ENCODE assay signal across 12 cellular contexts in genomic region chr17:81277421-81277820, GRCh38. TPM values are rescaled to one million over a fixed set of nuclear protein-coding genes. Genes with fewer than 3 reads are reported as not detected.
DNase-seq lines count a peak whose midpoint lies in the region; ATAC-seq and TF ChIP-seq lines count a peak whose summit lies in the region.
"Had no signal": no experiment of that assay in that cellular context is flagged by ENCODE, and none has a peak within 500 bp of the region (broad histone marks: within the 10 kb centered on the region; RNA-seq: fewer than 3 reads in every experiment).

No MANE protein-coding gene starts in this region.

- H3K4me3 ChIP-seq in hepatocyte (no peak overlapping the region), sigmoid colon (peak overlapping the region in 3 of 4 donors; percentile 26 to 31 (median 28)), ascending aorta (no peak overlapping the region)
- H3K4me3 ChIP-seq: SK-N-MC had no signal

- H3K36me3 ChIP-seq in hepatocyte (replicated peaks; ENCODE audit: insufficient read depth, low read depth) (no peaks in the 10 kb centered on the region), sigmoid colon (peaks cover 0 to 55% (median 31%) of the 10 kb centered on the region in 4 donors), ascending aorta (peaks cover 53 to 73% of the 10 kb centered on the region in 2 donors)

- no peak overlapping the region for H3K27ac Mint-ChIP-seq in natural killer cell
- H3K27ac Mint-ChIP-seq: activated naive CD8-positive, alpha-beta T cell treated with anti-CD3 and anti-CD28 coated beads for 36 hours had no signal

- no peaks in the 10 kb centered on the region for H3K9me2 ChIP-seq in hepatocyte (replicated peaks; ENCODE audit: insufficient read depth)

- ATAC-seq in natural killer cell (no peak), GM18517 (IDR thresholded peaks at IDR 0.05; ENCODE audit: unreplicated experiment) (no peak)

- H3K27ac ChIP-seq in hepatocyte (no peak overlapping the region), sigmoid colon (peak overlapping the region; percentile 75 to 80 (median 76)), ascending aorta (no peak overlapping the region)
- H3K27ac ChIP-seq: SK-N-MC had no signal

- H3K4me1 ChIP-seq in hepatocyte (ENCODE audit: insufficient read depth) (no peaks in the 10 kb centered on the region), sigmoid colon (peaks cover 0 to 33% (median 20%) of the 10 kb centered on the region in 4 donors), ascending aorta (no peaks in the 10 kb centered on the region)

- intact Hi-C loops in sigmoid colon (cut with DNase I) (no loop called here), natural killer cell (cut with micrococcal nuclease) (no loop called here), ascending aorta (cut with DNase I) (no loop called here)

- H3K4me2 ChIP-seq in hepatocyte: no peak overlapping the region

- H3K27me3 ChIP-seq in hepatocyte (no peaks in the 10 kb centered on the region), sigmoid colon (no peaks in the 10 kb centered on the region), ascending aorta (no peaks in the 10 kb centered on the region)

- no peak for TF ChIP-seq EP300 in sigmoid colon (IDR thresholded peaks at IDR 0.05)

- H3K9me3 Mint-ChIP-seq in natural killer cell: no peaks in the 10 kb centered on the region
- H3K9me3 Mint-ChIP-seq: activated naive CD8-positive, alpha-beta T cell treated with anti-CD3 and anti-CD28 coated beads for 36 hours had no signal

- H3K4me3 Mint-ChIP-seq in natural killer cell: no peak overlapping the region
- H3K4me3 Mint-ChIP-seq: activated naive CD8-positive, alpha-beta T cell treated with anti-CD3 and anti-CD28 coated beads for 36 hours had no signal

- no peak overlapping the region for H2AFZ ChIP-seq in hepatocyte

- peaks cover 0 to 4% of the 10 kb centered on the region in 2 donors for H3K4me1 Mint-ChIP-seq in natural killer cell
- H3K4me1 Mint-ChIP-seq: activated naive CD8-positive, alpha-beta T cell treated with anti-CD3 and anti-CD28 coated beads for 36 hours had no signal

- DNase-seq in NCI-H1105 treated with DMSO at 0.1 percent for 48 hours (lab: John Stamatoyannopoulos, UW) (peak; percentile 89), amygdala (lab: John Stamatoyannopoulos, UW) (peak in 35 of 56 donors; percentile 9 to 64 (median 35)), hepatocyte (ENCODE audit: low spot score) (peak; percentile 32), sigmoid colon (peak; percentile 82), natural killer cell (no peak), T-helper 2 cell (no peak), ascending aorta (ENCODE audit: low spot score in 2 of 2) (no peak)
- DNase-seq: activated naive CD8-positive, alpha-beta T cell treated with anti-CD3 and anti-CD28 coated beads for 36 hours; effector CD8-positive, alpha-beta T cell; NCI-H526 treated with DMSO at 0.1 percent for 48 hours had no signal

- no peaks in the 10 kb centered on the region for H3K36me3 Mint-ChIP-seq in natural killer cell

- H3K27me3 Mint-ChIP-seq in natural killer cell (ENCODE audit: low read depth in 2 of 2): no peaks in the 10 kb centered on the region
- H3K27me3 Mint-ChIP-seq: activated naive CD8-positive, alpha-beta T cell treated with anti-CD3 and anti-CD28 coated beads for 36 hours had no signal

- no peak for TF ChIP-seq CTCF in hepatocyte (IDR thresholded peaks at IDR 0.05; ENCODE audit: poor library complexity)
- no peak for TF ChIP-seq CTCF in sigmoid colon (IDR thresholded peaks at IDR 0.05)
- TF ChIP-seq CTCF in natural killer cell (IDR thresholded peaks at IDR 0.05): no peak
- TF ChIP-seq CTCF in ascending aorta (IDR thresholded peaks at IDR 0.05): no peak

- H3K79me2 ChIP-seq in hepatocyte: no peaks in the 10 kb centered on the region

- WGBS in hepatocyte (ENCODE audit: low lambda C conversion rate, missing lambda C conversion rate): 80% methylated on average over 18 of the region's 18 CpGs
- 18 to 60% methylated on average over 18 of the region's 18 CpGs for WGBS in sigmoid colon, 2 donors

- H4K20me1 ChIP-seq in hepatocyte (ENCODE audit: insufficient read depth, poor library complexity, severe bottlenecking): peaks cover 3% of the 10 kb centered on the region

- no peak for TF ChIP-seq POLR2A in sigmoid colon (IDR thresholded peaks at IDR 0.05)

- no peaks in the 10 kb centered on the region for H3K9me3 ChIP-seq in hepatocyte (ENCODE audit: low read depth)
- H3K9me3 ChIP-seq in sigmoid colon: no peaks in the 10 kb centered on the region
- no peaks in the 10 kb centered on the region for H3K9me3 ChIP-seq in ascending aorta

RNA-seq across cellular contexts. Expression of gene SLC38A10, which starts 17.7 kb away (rescaled TPM):
- total RNA-seq in hepatocyte: 71.3 and 91.4 TPM in 2 replicates
- polyA plus RNA-seq in hepatocyte: 123 and 124 TPM in 2 replicates
- total RNA-seq in sigmoid colon: 10 to 100 TPM; 32.1 to 54.8 (median 42.3) TPM
- polyA plus RNA-seq in sigmoid colon: 10 to 100 TPM in 2 of 3 donors, 1 to 10 TPM in 1; 7.8 to 88.7 (median 14.1) TPM
- 100 to 1,000 TPM in 1 of 3 donors, 10 to 100 TPM in 2; 72.2 to 104 (median 90.5) TPM for total RNA-seq in natural killer cell
- total RNA-seq in ascending aorta: 261 TPM

RNA-seq across cellular contexts. Expression of gene NDUFAF8, which starts 38.3 kb away (rescaled TPM):
- total RNA-seq in hepatocyte (22.0 and 25.8 TPM in 2 replicates), sigmoid colon (10 to 100 TPM in 3 of 4 donors, 1 to 10 TPM in 1; 8.6 to 52.4 (median 35.0) TPM), natural killer cell (10 to 100 TPM; 28.6 to 36.4 (median 34.9) TPM), ascending aorta (6.5 TPM)
- polyA plus RNA-seq in hepatocyte (99.8 and 106 TPM in 2 replicates), sigmoid colon (10 to 100 TPM; 19.7 to 37.6 (median 26.4) TPM)

RNA-seq across cellular contexts. Expression of gene TEPSIN, which starts 38.6 kb away (rescaled TPM):
- total RNA-seq in hepatocyte (13.7 and 34.1 TPM in 2 replicates), sigmoid colon (10 to 100 TPM; 15.7 to 42.8 (median 24.4) TPM), natural killer cell (100 to 1,000 TPM in 2 of 3 donors, 10 to 100 TPM in 1; 89.8 to 137 (median 126) TPM), ascending aorta (117 TPM)
- polyA plus RNA-seq in hepatocyte (44.3 and 59.2 TPM in 2 replicates), sigmoid colon (10 to 100 TPM in 2 of 3 donors, 1 to 10 TPM in 1; 6.9 to 33.5 (median 11.4) TPM)

RNA-seq across cellular contexts. Expression of gene CEP131, which starts 54.7 kb away (rescaled TPM):
- total RNA-seq in hepatocyte: 7.3 and 8.8 TPM in 2 replicates
- 10.1 and 14.7 TPM in 2 replicates for polyA plus RNA-seq in hepatocyte
- total RNA-seq in sigmoid colon: 10 to 100 TPM in 1 of 4 donors, 1 to 10 TPM in 3; 4.1 to 11.6 (median 5.1) TPM
- 10 to 100 TPM in 1 of 3 donors, 1 to 10 TPM in 2; 1.8 to 10.5 (median 4.8) TPM for polyA plus RNA-seq in sigmoid colon
- 10 to 100 TPM in 2 of 3 donors, 1 to 10 TPM in 1; 9.9 to 11.4 (median 10.0) TPM for total RNA-seq in natural killer cell
- 6.7 TPM for total RNA-seq in ascending aorta

Comparison
In these comparisons a context has a peak if more than half of its experiments do, and no peak if none do; other contexts are left out.
1. DNase-seq: peak in NCI-H1105 treated with DMSO at 0.1 percent for 48 hours (single experiment), amygdala (35 of 56), hepatocyte (single experiment) and sigmoid colon (single experiment); none in natural killer cell (single experiment), T-helper 2 cell (0 of 5) and ascending aorta (0 of 2).
2. H3K27ac ChIP-seq: peak in sigmoid colon (4 of 4); none in hepatocyte (single experiment) and ascending aorta (0 of 2).
3. H3K4me3 ChIP-seq: peak in sigmoid colon (3 of 4); none in hepatocyte (single experiment) and ascending aorta (0 of 2).